ENCODE assay signal across 21 cellular contexts in the genomic region with DNA sequence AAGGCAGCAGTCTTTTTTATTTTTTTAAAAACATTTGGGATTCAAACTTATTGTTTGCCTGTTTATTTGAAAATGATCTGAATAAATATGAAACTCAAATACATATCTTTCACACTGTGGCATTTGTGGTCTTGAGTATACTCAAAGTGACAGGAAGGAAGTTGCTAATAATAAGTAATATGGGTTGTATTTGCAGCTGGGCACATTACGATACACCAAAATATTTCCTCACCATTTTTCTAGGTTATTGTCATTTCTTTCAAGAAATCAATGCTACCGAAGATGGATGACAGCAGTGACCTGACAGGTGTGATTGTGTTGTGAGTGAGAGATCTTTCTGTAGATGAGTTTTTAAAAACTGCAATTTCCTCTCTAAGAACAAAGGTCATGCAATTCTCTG.
"Had no signal": no experiment of that assay in that cellular context is flagged by ENCODE, and none has a peak within 500 bp of the region (broad histone marks: within the 10 kb centered on the region; RNA-seq: fewer than 3 reads in every experiment).

No MANE protein-coding gene starts in this region.

- H3K9me3 ChIP-seq: left ventricle myocardium inferior, ovary, right atrium auricular region, right lobe of liver, uterus had no signal

- H3K36me3 ChIP-seq: left ventricle myocardium inferior, ovary, right atrium auricular region, right lobe of liver, tibial nerve, uterus had no signal

- H3K4me1 ChIP-seq: right atrium auricular region, right lobe of liver, tibial nerve, uterus had no signal

- H3K27ac ChIP-seq: left ventricle myocardium inferior, ovary, right atrium auricular region, right lobe of liver, tibial nerve, uterus had no signal

- H3K27me3 ChIP-seq: ovary, right atrium auricular region, right lobe of liver, tibial nerve, uterus had no signal

- ATAC-seq: natural killer cell; right lobe of liver; stimulated activated memory B cell treated with anti-CD40 and anti-IgM and Interleukin-4, amounts not matched to agents 10 μg/mL and 1 μg/mL and 100 μg/mL, for 72 hours; stimulated activated naive CD8-positive, alpha-beta T cell treated with anti-CD3 and anti-CD28 coated beads, Interleukin-15, amount 100 ng/mL, for 72 hours had no signal

- H3K4me3 ChIP-seq: left ventricle myocardium inferior, lung, ovary, right atrium auricular region, right lobe of liver, smooth muscle cell, tibial nerve, uterus had no signal

- DNase-seq: islet precursor cell; left ventricle myocardium inferior; mesendoderm; naive B cell; natural killer cell; nephron progenitor cell; ovary; right lobe of liver; stimulated activated CD4-positive, alpha-beta T cell treated with anti-CD3 and anti-CD28 coated beads, Interleukin-1b, Interleukin-23, amount 100 ng/mL, for 48 hours; stimulated activated CD4-positive, alpha-beta T cell treated with anti-CD3 and anti-CD28 coated beads, Interleukin-2, amount 100 ng/mL, for 48 hours; stimulated activated CD4-positive, alpha-beta T cell treated with anti-CD3 and anti-CD28 coated beads, Interleukin-4, amount 100 ng/mL, for 4 hours; stimulated activated CD8-positive, alpha-beta memory T cell treated with anti-CD3 and anti-CD28 coated beads, Interleukin-4, amount 100 ng/mL, for 48 hours; stimulated activated naive CD4-positive, alpha-beta T cell treated with Interleukin-2 at 50 U/mL for 16 hours; stimulated activated naive CD8-positive, alpha-beta T cell treated with anti-CD3 and anti-CD28 coated beads, Interleukin-15, amount 100 ng/mL, for 72 hours; substantia nigra; uterus had no signal

- H3K4me2 ChIP-seq: smooth muscle cell had no signal
